In the genomic region with DNA sequence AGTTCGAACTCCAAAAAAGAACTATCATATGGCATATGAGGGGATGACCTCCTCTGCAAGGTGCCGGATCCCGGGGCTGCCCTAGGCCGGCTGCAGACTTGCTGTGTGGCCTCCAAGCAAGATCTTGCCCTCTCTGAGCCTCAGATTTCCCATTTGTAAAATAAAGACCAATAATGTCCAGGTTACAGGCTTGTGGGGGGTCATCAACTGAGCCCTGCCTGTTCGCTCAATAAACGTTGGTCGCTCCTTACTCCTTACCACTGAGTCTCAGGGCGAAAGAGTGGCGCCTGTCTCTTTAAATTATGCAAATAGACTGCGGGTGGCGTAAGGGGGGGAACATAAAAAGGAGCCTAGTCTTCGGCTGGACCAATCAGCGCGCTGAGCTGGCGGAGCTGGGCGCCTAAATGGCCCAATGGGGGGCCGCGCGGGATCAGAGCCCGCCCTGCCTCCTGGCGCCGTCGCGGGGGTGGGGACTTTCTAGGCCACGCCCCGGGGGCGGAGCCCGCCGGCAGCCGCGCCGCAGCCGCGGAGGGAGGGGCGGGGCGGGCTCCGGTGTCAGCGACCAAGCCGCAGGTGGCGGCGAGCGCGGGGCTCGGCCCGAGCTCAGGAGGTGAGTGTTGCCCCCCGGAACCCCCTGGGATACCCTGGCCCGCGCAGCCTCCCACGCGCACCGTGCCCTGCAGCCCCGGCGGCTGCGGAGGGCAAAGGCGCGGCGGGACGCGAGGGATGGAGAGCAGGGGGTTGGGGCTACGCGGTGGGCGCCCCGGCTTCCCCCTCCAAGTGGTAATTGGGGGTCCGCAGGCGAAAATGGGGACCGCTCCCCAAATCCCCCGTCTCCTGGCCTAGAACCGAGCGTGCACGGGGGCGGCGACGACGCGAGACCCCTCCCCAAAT, we compare ENCODE assay signal across 8 cellular contexts. TPM values are rescaled to one million over a fixed set of nuclear protein-coding genes. Genes with fewer than 3 reads are reported as not detected.
A peak's percentile ranks its signal among the peaks of the same experiment; 100 is the strongest.
DNase-seq lines count a peak whose midpoint lies in the region; ATAC-seq and TF ChIP-seq lines count a peak whose summit lies in the region.

No MANE protein-coding gene starts in this region.

- peak; percentile 39 for TF ChIP-seq POLR2A in GM19099 (IDR thresholded peaks at IDR 0.05; ENCODE audit: extremely low read depth, insufficient read length, low read depth)

- DNase-seq in AG09319 (ENCODE audit: extremely low read depth, low read depth) (peak; percentile 57), NCI-H460 (ENCODE audit: extremely low read depth, low read depth) (peak; percentile 86), cerebellum (ENCODE audit: low spot score) (peak; percentile 99), kidney epithelial cell (ENCODE audit: low read depth) (peak; percentile 75)
- peak; percentile 92 for DNase-seq in activated CD4-positive, alpha-beta T cell treated with anti-CD3 and anti-CD28 coated beads for 1 hour
- peak; percentile 96 for DNase-seq in stimulated activated CD4-positive, alpha-beta T cell treated with anti-CD3 and anti-CD28 coated beads, Interleukin-15, amount 100 ng/mL, for 24 hours

- H3K4me3 ChIP-seq in kidney epithelial cell (ENCODE audit: low read depth, low read length), result peak overlapping the region; percentile 47

- H3K27me3 ChIP-seq in kidney epithelial cell (ENCODE audit: control insufficient read depth, insufficient read depth, low read length), result peaks cover 13% of the 10 kb centered on the region

- TF ChIP-seq CTCF in AG09319 (IDR thresholded peaks at IDR 0.05; ENCODE audit: low read depth, low read length) (no peak), kidney epithelial cell (IDR thresholded peaks at IDR 0.05; ENCODE audit: insufficient read depth, low read length, poor library complexity, severe bottlenecking) (no peak)

- no peaks in the 10 kb centered on the region for H3K36me3 ChIP-seq in kidney epithelial cell (ENCODE audit: control insufficient read depth, insufficient read depth, low read length)

- peak; percentile 71 for ATAC-seq in HG03432 (IDR thresholded peaks at IDR 0.05; ENCODE audit: unreplicated experiment)

RNA-seq across cellular contexts. Expression of a gene that starts 3.8 kb away (rescaled TPM):
- total RNA-seq in NCI-H460 (2014; rRNA removed; shearing (Covaris generic)), result 4.1 and 4.6 TPM in 2 replicates
- 1.5 and 9.3 TPM in 2 replicates for polyA plus RNA-seq in NCI-H460 (2014; cell fraction: nucleus; rRNA removed)
- total RNA-seq in cerebellum (25.9 TPM), kidney epithelial cell (1.5 and 3.8 TPM in 2 replicates)

RNA-seq across cellular contexts. Expression of a gene that starts 28.2 kb away (rescaled TPM):
- 10.4 and 10.5 TPM in 2 replicates for total RNA-seq in NCI-H460 (2014; rRNA removed; shearing (Covaris generic))
- polyA plus RNA-seq in NCI-H460 (2014; cell fraction: nucleus; rRNA removed), result 5.9 and 7.8 TPM in 2 replicates
- total RNA-seq in cerebellum, result 31.4 TPM
- 43.1 and 57.4 TPM in 2 replicates for total RNA-seq in kidney epithelial cell

RNA-seq across cellular contexts. Expression of a gene that starts 47.5 kb away (rescaled TPM):
- total RNA-seq in NCI-H460 (2014; rRNA removed; shearing (Covaris generic)), result 0.05 TPM in 1 of 2 replicates, not detected in the other
- polyA plus RNA-seq in NCI-H460 (2014; cell fraction: nucleus; rRNA removed), result not detected in 2 replicates
- not detected for total RNA-seq in cerebellum
- 11.5 and 13.6 TPM in 2 replicates for total RNA-seq in kidney epithelial cell

RNA-seq across cellular contexts. Expression of a gene that starts 59.3 kb away (rescaled TPM):
- 0.69 and 0.84 TPM in 2 replicates for total RNA-seq in NCI-H460 (2014; rRNA removed; shearing (Covaris generic))
- polyA plus RNA-seq in NCI-H460 (2014; cell fraction: nucleus; rRNA removed), result 1.2 and 2.7 TPM in 2 replicates
- total RNA-seq in cerebellum (27.4 TPM), kidney epithelial cell (0.27 and 2.0 TPM in 2 replicates)

Comparison
In these comparisons a context has a peak if more than half of its experiments do, and no peak if none do; other contexts are left out.
1. Peak in every context shown above with its lines: DNase-seq, ATAC-seq and H3K4me3 ChIP-seq.
2. RNA of a gene that starts 47.5 kb away (total RNA-seq): 11.5 to 13.6 TPM in kidney epithelial cell; 0.05 TPM in NCI-H460 and not detected in cerebellum (single experiment); every median in the first group is over 10 times any median in the second.